Comparison of ENCODE assay signal across 8 cellular contexts in the genomic region with DNA sequence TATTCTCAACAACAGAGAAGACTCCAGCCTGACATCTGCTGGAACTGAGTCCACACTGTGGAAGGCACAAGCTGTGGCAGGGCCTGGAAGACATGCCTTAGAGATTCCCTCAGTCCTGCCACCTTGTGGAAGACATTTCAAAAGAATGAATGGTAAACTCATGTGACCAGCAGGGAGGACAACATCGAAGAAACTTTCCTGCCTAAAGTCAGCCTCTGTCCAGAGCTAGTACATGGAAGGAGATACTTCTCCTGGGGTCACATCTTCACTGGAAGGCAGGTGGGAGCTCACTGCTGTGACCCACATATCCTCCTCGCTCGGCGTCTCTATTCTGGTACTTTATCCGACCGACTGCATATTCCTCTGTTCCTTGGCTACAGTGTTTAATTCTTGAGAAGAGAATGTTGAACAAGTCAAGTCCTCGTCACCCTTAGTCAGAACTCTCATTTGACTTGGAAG. TPM values are rescaled to one million over a fixed set of nuclear protein-coding genes. Genes with fewer than 3 reads are reported as not detected.
DNase-seq lines count a peak whose midpoint lies in the region; ATAC-seq and TF ChIP-seq lines count a peak whose summit lies in the region.

No MANE protein-coding gene starts in this region.

- H3K9me3 ChIP-seq in OCI-LY7 (ENCODE audit: low read length) (no peaks in the 10 kb centered on the region), mammary epithelial cell (replicated peaks; ENCODE audit: insufficient read depth, low read length) (no peaks in the 10 kb centered on the region), suprapubic skin (no peaks in the 10 kb centered on the region)

- H3K9ac ChIP-seq in mammary epithelial cell (ENCODE audit: insufficient read depth, low read length) = no peak overlapping the region

- TF ChIP-seq CTCF in GM10248 (IDR thresholded peaks at IDR 0.05; ENCODE audit: control extremely low read depth, extremely low read depth, low read depth, missing control alignments) (peak; percentile 37), OCI-LY7 (conservative IDR thresholded peaks at IDR 0.05; ENCODE audit: low read length) (peak; percentile 70), mammary epithelial cell (conservative IDR thresholded peaks at IDR 0.05 in 1 of 2, IDR thresholded peaks at IDR 0.05 in 1 of 2; ENCODE audit: extremely low read depth in 1 of 2, insufficient read depth in 1 of 2, low read depth in 1 of 2, low read length in 2 of 2) (peak; percentile 79 to 82), suprapubic skin (IDR thresholded peaks at IDR 0.05) (peak; percentile 53 to 66)

- dilution Hi-C loops in mammary epithelial cell (cut with HindIII; ENCODE audit: low sequenced_read_pairs) = no loop called here

- H3K4me2 ChIP-seq in OCI-LY7 (ENCODE audit: low read length) (no peak overlapping the region), mammary epithelial cell (ENCODE audit: insufficient read depth, low read depth, low read length) (no peak overlapping the region)

- WGBS in mammary epithelial cell (ENCODE audit: low coverage, missing lambda C conversion rate) = 78% methylated on average over 7 of the region's 7 CpGs
- WGBS in suprapubic skin = 67% methylated on average over 7 of the region's 7 CpGs

- H3K27ac ChIP-seq in OCI-LY7 (ENCODE audit: low read depth, low read length, poor library complexity, severe bottlenecking) (no peak overlapping the region), mammary epithelial cell (ENCODE audit: insufficient read depth, low read depth, low read length) (peak overlapping the region; percentile 27), suprapubic skin (no peak overlapping the region)

- no peaks in the 10 kb centered on the region for H3K4me1 ChIP-seq in OCI-LY7 (ENCODE audit: insufficient read depth, low read length, poor library complexity, severe bottlenecking)
- peaks cover 19% of the 10 kb centered on the region for H3K4me1 ChIP-seq in mammary epithelial cell (ENCODE audit: insufficient read depth, low read length)
- H3K4me1 ChIP-seq in suprapubic skin = peaks cover 3% of the 10 kb centered on the region

- POLR2A ChIA-PET in GM10248 (lab: Yijun Ruan, JAX) = no interaction called here
- POLR2A ChIA-PET in OCI-LY7 (lab: Charles Lee) = interaction anchor here (0.7 kb wide), 2 partner anchors 9 to 14 kb away, joined by 3 to 4 read pairs; no protein-coding TSS in a partner anchor

- H3K79me2 ChIP-seq in OCI-LY7 (ENCODE audit: insufficient read depth, low read depth, low read length) (peaks cover 49% of the 10 kb centered on the region), mammary epithelial cell (ENCODE audit: insufficient read depth, low read length) (peaks cover 35% of the 10 kb centered on the region)

- intact Hi-C loops in OCI-LY7 (cut with micrococcal nuclease; ENCODE audit: unreplicated experiment) (no loop called here), mammary epithelial cell (cut with micrococcal nuclease) (loop anchor here (1.0 kb wide), 5 partner anchors 35 to 335 kb away; a partner anchor contains a TSS)

- BruUV-seq in OCI-LY7 (replicated peaks; lab: Mats Ljungman, UMichigan) (no TSS peak), mammary epithelial cell (replicated peaks; lab: Mats Ljungman, UMichigan) (no TSS peak)

- no peak for TF ChIP-seq POLR2A in suprapubic skin (IDR thresholded peaks at IDR 0.05)

- H3K36me3 ChIP-seq in OCI-LY7 (ENCODE audit: insufficient read depth, low read length) (peaks cover 96% of the 10 kb centered on the region), mammary epithelial cell (ENCODE audit: insufficient read depth, low read length) (peaks cover 3% of the 10 kb centered on the region), suprapubic skin (peaks cover 54% of the 10 kb centered on the region)

- DNase-seq in AG08396 (ENCODE audit: low spot score) (peak; percentile 83), GM10248 (ENCODE audit: extremely low spot score) (peak; percentile 34), OCI-LY7 (ENCODE audit: low spot score) (peak; percentile 46), mammary epithelial cell (peak; percentile 80), islet precursor cell (peak; percentile 93), suprapubic skin (ENCODE audit: low spot score in 2 of 2) (no peak)

- H2AFZ ChIP-seq in OCI-LY7 (ENCODE audit: low read length) (no peak overlapping the region), mammary epithelial cell (ENCODE audit: low read depth, low read length) (no peak overlapping the region)

- peaks cover 7% of the 10 kb centered on the region; the same call in 1 of the 2 replicates for H4K20me1 ChIP-seq in OCI-LY7 (ENCODE audit: insufficient read depth, low read length)
- H4K20me1 ChIP-seq in mammary epithelial cell (ENCODE audit: insufficient read depth, low read length) = no peaks in the 10 kb centered on the region

- ATAC-seq in HG03442 (IDR thresholded peaks at IDR 0.05; ENCODE audit: unreplicated experiment) (peak; percentile 68), GM21786 (IDR thresholded peaks at IDR 0.05; ENCODE audit: unreplicated experiment) (no peak)

- H3K4me3 ChIP-seq in OCI-LY7 (ENCODE audit: low read depth, low read length, poor library complexity, severe bottlenecking) (no peak overlapping the region), mammary epithelial cell (replicated peaks in 1 of 3; ENCODE audit: insufficient read depth in 1 of 3, low read depth in 2 of 3, low read length in 3 of 3) (no peak overlapping the region), suprapubic skin (no peak overlapping the region)

- in situ Hi-C loops in mammary epithelial cell (cut with MboI; ENCODE audit: low sequenced_read_pairs in 2 of 2) = no loop called here

- H3K27me3 ChIP-seq in mammary epithelial cell (ENCODE audit: insufficient read depth, low read length) (no peaks in the 10 kb centered on the region), suprapubic skin (no peaks in the 10 kb centered on the region)

- H3K9me2 ChIP-seq in OCI-LY7 (ENCODE audit: insufficient read depth, low read length) = no peaks in the 10 kb centered on the region

- CTCF ChIA-PET in GM10248 (lab: Yijun Ruan, JAX) = interaction anchor here (0.6 to 2.9 kb wide), 8 partner anchors 10 to 256 kb away, joined by 3 to 12 read pairs (median 4); no protein-coding TSS in a partner anchor
- CTCF ChIA-PET in OCI-LY7 (lab: Charles Lee; ENCODE audit: unreplicated experiment) = no interaction called here
- CTCF ChIA-PET in mammary epithelial cell (lab: Charles Lee; ENCODE audit: low non-redundant PET) = interaction anchor here (0.6 to 1.2 kb wide), 11 partner anchors 35 to 639 kb away, joined by 3 to 13 read pairs (median 4); a partner anchor contains a TSS

- no peak for TF ChIP-seq EP300 in suprapubic skin (IDR thresholded peaks at IDR 0.05)

RNA-seq across cellular contexts. Expression of a gene that starts 59.5 kb away (rescaled TPM):
- 40.4 and 48.2 TPM in 2 replicates for total RNA-seq in OCI-LY7 (2014; rRNA removed; shearing (Covaris generic))
- total RNA-seq in OCI-LY7 (2022) (116 and 122 TPM in 2 replicates), mammary epithelial cell (10 to 100 TPM; 50.7 to 60.8 TPM), suprapubic skin (100 to 1,000 TPM in 1 of 4 donors, 10 to 100 TPM in 3; 78.9 to 108 (median 99.0) TPM)
- polyA plus RNA-seq in mammary epithelial cell = 28.5 TPM
- 48.0 TPM for polyA minus RNA-seq in mammary epithelial cell

Comparison
In these comparisons a context has a peak if more than half of its experiments do, and no peak if none do; other contexts are left out.
1. DNase-seq: peak in AG08396 (single experiment), GM10248 (single experiment), OCI-LY7 (single experiment), mammary epithelial cell (single experiment) and islet precursor cell (single experiment); none in suprapubic skin (0 of 2).
2. Peak in every context shown above with its lines, with median percentiles within 50 percentile points of each other: CTCF ChIP-seq.